Comparison of ENCODE assay signal across 10 cellular contexts in the genomic region with DNA sequence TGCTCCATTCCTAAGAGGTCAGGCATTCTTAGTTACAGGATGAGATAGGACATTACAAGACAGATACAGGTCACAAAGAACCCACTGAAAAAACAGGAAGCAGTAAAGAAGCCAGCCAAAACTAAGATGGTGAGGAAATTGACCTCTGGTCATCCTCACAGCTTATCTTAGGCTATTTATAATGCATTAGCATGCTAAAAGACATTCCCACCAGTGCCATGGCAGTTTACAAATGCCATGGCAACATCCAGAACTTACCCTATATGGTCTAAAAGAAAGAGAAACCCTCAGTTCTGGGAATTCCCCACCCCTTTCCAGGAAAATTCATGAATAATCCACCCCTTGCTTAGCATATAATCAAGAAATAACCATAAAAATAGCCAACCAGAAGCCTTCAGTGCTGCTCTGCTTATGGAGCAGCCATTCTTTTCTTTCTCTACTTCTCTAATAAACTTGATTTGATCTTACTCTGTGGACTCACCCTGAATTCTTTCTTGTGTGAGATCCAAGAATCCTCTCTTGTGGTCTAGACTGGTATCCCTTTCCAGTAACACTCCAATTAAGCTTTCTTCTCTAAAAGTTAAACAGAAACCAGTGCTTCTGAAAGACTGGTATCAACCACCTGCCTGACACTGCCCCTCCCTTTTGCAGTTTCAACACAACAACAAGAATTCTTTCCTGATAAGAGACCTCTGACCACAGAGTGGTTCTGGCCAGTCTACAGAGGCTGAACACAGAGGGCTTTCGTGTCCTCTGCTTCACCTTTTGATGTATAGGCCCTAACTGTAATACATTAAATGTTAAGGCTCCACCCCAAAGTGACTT.
DNase-seq lines count a peak whose midpoint lies in the region; ATAC-seq and TF ChIP-seq lines count a peak whose summit lies in the region.
"Had no signal": no experiment of that assay in that cellular context is flagged by ENCODE, and none has a peak within 500 bp of the region (broad histone marks: within the 10 kb centered on the region; RNA-seq: fewer than 3 reads in every experiment).

No MANE protein-coding gene starts in this region.

- ATAC-seq in HG02588 (IDR thresholded peaks at IDR 0.05; ENCODE audit: unreplicated experiment) (peak; percentile 90), HG03460 (IDR thresholded peaks at IDR 0.05; ENCODE audit: unreplicated experiment) (no peak)

- no peak overlapping the region for H3K4me2 ChIP-seq in PC-9

- H3K4me3 ChIP-seq in GM12864 (ENCODE audit: low read depth, low read length), result no peak overlapping the region
- H3K4me3 ChIP-seq in PC-9, result no peak overlapping the region
- no peak overlapping the region for H3K4me3 ChIP-seq in kidney epithelial cell (ENCODE audit: low read depth, low read length)
- H3K4me3 ChIP-seq: BLaER1 treated with 17β-estradiol and CSF1 and Interleukin-3, amounts not matched to agents 10 nM and 100 nM; SJCRH30 had no signal

- H3K27ac ChIP-seq in PC-9 (no peak overlapping the region; the same call in 1 of the 2 replicates), substantia nigra (ENCODE audit: low read depth, low read length, poor library complexity, severe bottlenecking) (no peak overlapping the region), caudate nucleus (ENCODE audit: low read depth, low read length) (no peak overlapping the region)
- H3K27ac ChIP-seq: SJCRH30 had no signal

- TF ChIP-seq CTCF in GM12864 (IDR thresholded peaks at IDR 0.05; ENCODE audit: low read depth, low read length, missing control alignments) (no peak), PC-9 (conservative IDR thresholded peaks at IDR 0.05) (no peak), kidney epithelial cell (IDR thresholded peaks at IDR 0.05; ENCODE audit: insufficient read depth, low read length, poor library complexity, severe bottlenecking) (no peak)

- H3K4me1 ChIP-seq in PC-9 (replicated peaks; ENCODE audit: insufficient read depth), result no peaks in the 10 kb centered on the region

- peak; percentile 19 for DNase-seq in GM12864 (ENCODE audit: low read depth)
- DNase-seq in PC-9, result peak; percentile 17 to 36
- peak; percentile 35 for DNase-seq in kidney epithelial cell (ENCODE audit: low read depth)
- no peak for DNase-seq in substantia nigra (lab: John Stamatoyannopoulos, UW)
- DNase-seq in medulla oblongata (ENCODE audit: extremely low spot score), result no peak
- no peak for DNase-seq in caudate nucleus (lab: John Stamatoyannopoulos, UW)
- DNase-seq: SJCRH30 had no signal

- intact Hi-C loops in PC-9 (cut with micrococcal nuclease; ENCODE audit: unreplicated experiment), result no loop called here

- no TSS peak for BruUV-seq in PC-9 (replicated peaks; lab: Mats Ljungman, UMichigan)

- no peak overlapping the region for H2AFZ ChIP-seq in PC-9

- no peaks in the 10 kb centered on the region for H3F3A ChIP-seq in PC-9 (ENCODE audit: insufficient read depth, low read depth)

- POLR2A ChIA-PET in PC-9 (lab: Charles Lee; ENCODE audit: unreplicated experiment), result no interaction called here

- H3K9me2 ChIP-seq in PC-9 (ENCODE audit: insufficient read depth), result no peaks in the 10 kb centered on the region

- H3K36me3 ChIP-seq in PC-9 (ENCODE audit: low read depth) (no peaks in the 10 kb centered on the region), kidney epithelial cell (ENCODE audit: control insufficient read depth, insufficient read depth, low read length) (no peaks in the 10 kb centered on the region)

- H3K27me3 ChIP-seq in PC-9 (ENCODE audit: insufficient read depth, low read depth) (no peaks in the 10 kb centered on the region), kidney epithelial cell (ENCODE audit: control insufficient read depth, insufficient read depth, low read length) (no peaks in the 10 kb centered on the region)
- H3K27me3 ChIP-seq: BLaER1 treated with 17β-estradiol and CSF1 and Interleukin-3, amounts not matched to agents 10 nM and 100 nM; SJCRH30 had no signal

- H3K9me3 ChIP-seq in PC-9 (ENCODE audit: insufficient read depth, low read depth), result no peaks in the 10 kb centered on the region
- H3K9me3 ChIP-seq: SJCRH30 had no signal

- H4K20me1 ChIP-seq in PC-9 (ENCODE audit: insufficient read depth), result no peaks in the 10 kb centered on the region
- H4K20me1 ChIP-seq: BLaER1 treated with 17β-estradiol and CSF1 and Interleukin-3, amounts not matched to agents 10 nM and 100 nM had no signal

- H3K79me2 ChIP-seq in PC-9 (ENCODE audit: low read depth), result no peaks in the 10 kb centered on the region

- CTCF ChIA-PET in PC-9 (lab: Charles Lee), result interaction anchor here (0.6 to 1.0 kb wide), 2 partner anchors 8 to 1413 kb away, joined by 3 to 6 read pairs; no protein-coding TSS in a partner anchor

Comparison
In these comparisons a context has a peak if more than half of its experiments do, and no peak if none do; other contexts are left out.
1. DNase-seq: peak in GM12864 (single experiment), PC-9 (2 of 2) and kidney epithelial cell (single experiment); none in substantia nigra (0 of 49), medulla oblongata (single experiment) and caudate nucleus (0 of 61).